Comparison of ENCODE assay signal across 16 cellular contexts in the genomic region with DNA sequence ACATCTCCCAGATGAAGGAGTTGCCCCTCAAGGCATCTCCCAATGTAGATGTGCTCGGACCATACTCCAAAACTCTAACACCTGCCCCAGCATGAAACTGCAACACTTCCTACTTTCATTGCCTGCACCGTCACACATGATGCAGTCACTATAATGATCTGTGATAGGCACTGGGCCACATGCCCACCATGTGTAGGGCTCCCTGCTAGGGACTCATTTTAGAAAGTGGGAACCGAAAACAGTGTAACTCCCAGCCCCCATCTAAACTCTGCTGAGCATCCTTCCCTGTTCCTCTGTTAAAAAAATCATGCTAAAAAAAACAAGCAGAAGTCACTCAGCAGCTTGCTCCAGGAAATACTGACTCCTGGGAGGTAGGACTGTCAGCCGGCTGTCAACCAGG.
DNase-seq lines count a peak whose midpoint lies in the region; ATAC-seq and TF ChIP-seq lines count a peak whose summit lies in the region.
"Had no signal": no experiment of that assay in that cellular context is flagged by ENCODE, and none has a peak within 500 bp of the region (broad histone marks: within the 10 kb centered on the region; RNA-seq: fewer than 3 reads in every experiment).

No MANE protein-coding gene starts in this region.

- peak overlapping the region; percentile 61 for H3K4me3 Mint-ChIP-seq in activated B cell treated with CpG ODN at 0.5 μM for 24 hours
- H3K4me3 Mint-ChIP-seq: nephron; stimulated activated naive CD8-positive, alpha-beta T cell treated with anti-CD3 and anti-CD28 coated beads, Interleukin-15, Interleukin-2, amounts not matched to agents 100 ng/mL and 50 ng/mL, for 24 hours had no signal

- no peaks in the 10 kb centered on the region for H3K9me3 Mint-ChIP-seq in activated B cell treated with CpG ODN at 0.5 μM for 24 hours
- H3K9me3 Mint-ChIP-seq: nephron; stimulated activated naive CD8-positive, alpha-beta T cell treated with anti-CD3 and anti-CD28 coated beads, Interleukin-15, Interleukin-2, amounts not matched to agents 100 ng/mL and 50 ng/mL, for 24 hours had no signal

- no peaks in the 10 kb centered on the region for H3K4me1 ChIP-seq in ascending aorta
- H3K4me1 ChIP-seq: body of pancreas had no signal

- peaks cover 35% of the 10 kb centered on the region for H3K4me1 Mint-ChIP-seq in activated B cell treated with CpG ODN at 0.5 μM for 24 hours
- H3K4me1 Mint-ChIP-seq: nephron had no signal

- CTCF ChIA-PET in activated B cell treated with CpG ODN at 0.5 μM for 24 hours (lab: Charles Lee) = no interaction called here

- H3K4me3 ChIP-seq in GM12865 (ENCODE audit: low read depth, low read length) (no peak overlapping the region), ascending aorta (no peak overlapping the region)
- H3K4me3 ChIP-seq: body of pancreas had no signal

- H3K36me3 Mint-ChIP-seq in activated B cell treated with CpG ODN at 0.5 μM for 24 hours (ENCODE audit: low read depth) = no peaks in the 10 kb centered on the region

- H3K27ac ChIP-seq in ascending aorta = no peak overlapping the region
- H3K27ac ChIP-seq: body of pancreas, epithelial cell of prostate had no signal

- peak overlapping the region; percentile 91 for H3K27ac Mint-ChIP-seq in activated B cell treated with CpG ODN at 0.5 μM for 24 hours
- H3K27ac Mint-ChIP-seq: nephron; stimulated activated naive CD8-positive, alpha-beta T cell treated with anti-CD3 and anti-CD28 coated beads, Interleukin-15, Interleukin-2, amounts not matched to agents 100 ng/mL and 50 ng/mL, for 24 hours had no signal

- no peaks in the 10 kb centered on the region for H3K27me3 ChIP-seq in ascending aorta
- H3K27me3 ChIP-seq: body of pancreas had no signal

- H3K27me3 Mint-ChIP-seq in activated B cell treated with CpG ODN at 0.5 μM for 24 hours = no peaks in the 10 kb centered on the region

- intact Hi-C loops in activated B cell treated with CpG ODN at 0.5 μM for 24 hours (cut with micrococcal nuclease) (loop anchor here (5.0 kb wide), 1 partner anchor 136 kb away; no protein-coding TSS in a partner anchor), ascending aorta (cut with DNase I) (no loop called here)

- H3K9me3 ChIP-seq in ascending aorta = no peaks in the 10 kb centered on the region
- H3K9me3 ChIP-seq: body of pancreas had no signal

- TF ChIP-seq CTCF in GM12865 (IDR thresholded peaks at IDR 0.05; ENCODE audit: insufficient read depth, low read depth, low read length, missing control alignments) (no peak), activated B cell treated with CpG ODN at 0.5 μM for 24 hours (IDR thresholded peaks at IDR 0.05) (no peak), ascending aorta (IDR thresholded peaks at IDR 0.05) (no peak)

- peak; percentile 94 for ATAC-seq in GM21447 (IDR thresholded peaks at IDR 0.05; ENCODE audit: unreplicated experiment)
- ATAC-seq in HG03280 (IDR thresholded peaks at IDR 0.05; ENCODE audit: unreplicated experiment) = peak; percentile 48
- peak; percentile 99 for ATAC-seq in activated B cell treated with CpG ODN at 0.5 μM for 24 hours (ENCODE audit: low read depth)
- ATAC-seq in GM21390 (IDR thresholded peaks at IDR 0.05; ENCODE audit: unreplicated experiment) = no peak
- ATAC-seq: body of pancreas had no signal

- H3K36me3 ChIP-seq in ascending aorta = no peaks in the 10 kb centered on the region

- DNase-seq in GM12865 (ENCODE audit: low read depth) = peak; percentile 18
- no peak for DNase-seq in activated B cell treated with CpG ODN at 0.5 μM for 24 hours
- DNase-seq in ascending aorta (ENCODE audit: low spot score in 2 of 2) = no peak
- DNase-seq in KG1 (lab: John Stamatoyannopoulos, UW) = no peak
- no peak for DNase-seq in epidermal melanocyte (ENCODE audit: insufficient read length, low spot score)
- DNase-seq: activated CD8-positive, alpha-beta memory T cell treated with anti-CD3 and anti-CD28 coated beads, Interleukin-2, amount 50 U/mL, for 48 hours; HCEC 1CT; NCI-H510A; SW 1271 had no signal

- POLR2A ChIA-PET in activated B cell treated with CpG ODN at 0.5 μM for 24 hours (lab: Charles Lee) = no interaction called here
